8 cellular contexts compared by ENCODE assay signal in the genomic region with DNA sequence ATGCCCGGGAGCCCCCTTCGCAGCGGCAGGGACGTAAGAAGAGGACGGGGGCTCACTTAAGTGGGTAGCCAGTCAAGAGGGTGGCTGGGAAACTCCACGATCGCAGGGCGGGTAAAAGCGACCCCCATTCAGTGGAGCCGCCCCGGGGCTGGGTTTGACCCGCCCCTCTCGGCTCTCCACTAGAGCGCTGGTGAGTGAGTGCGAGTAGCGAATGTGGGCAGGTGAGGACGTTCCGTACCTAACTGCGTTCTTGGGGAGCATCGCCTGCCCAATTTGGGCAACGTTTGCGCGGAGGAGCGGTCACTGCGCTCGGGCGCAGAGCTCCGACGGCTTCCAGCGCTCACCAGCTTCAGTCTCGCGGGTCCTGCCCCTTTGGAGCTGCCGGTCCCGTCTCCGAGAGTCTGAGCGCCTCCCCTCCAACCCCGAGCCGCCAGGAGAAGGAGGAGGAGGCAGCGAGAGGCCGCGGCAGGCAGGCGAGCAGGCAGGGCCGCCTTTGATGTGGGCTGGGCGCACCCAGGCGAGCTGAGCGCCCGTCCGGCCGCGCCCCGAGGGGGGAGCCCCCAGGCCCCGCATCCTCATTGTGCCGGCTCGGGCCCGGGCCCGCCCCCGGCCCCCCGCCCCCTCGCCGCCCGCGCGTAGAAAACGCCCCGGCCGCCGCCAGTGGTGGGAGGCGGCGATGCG. TPM values are rescaled to one million over a fixed set of nuclear protein-coding genes. Genes with fewer than 3 reads are reported as not detected.
A peak's percentile ranks its signal among the peaks of the same experiment; 100 is the strongest.
DNase-seq lines count a peak whose midpoint lies in the region; ATAC-seq and TF ChIP-seq lines count a peak whose summit lies in the region.

Gene FGF18 (plus strand): TSS at position 666 of the 681 bp plus-strand sequence. CDS start 553 bp downstream, outside the sequence.

- POLR2A ChIA-PET in activated CD4-positive, alpha-beta T cell treated with anti-CD3 and anti-CD28 coated beads for 36 hours (lab: Charles Lee), result interaction anchor here (0.8 kb wide), 1 partner anchor 588 kb away, joined by 3 read pairs; the partner anchor contains the start of gene FBXW11
- POLR2A ChIA-PET in MCF 10A (lab: Yijun Ruan, JAX), result interaction anchor here (0.5 to 2.0 kb wide), 15 partner anchors 11 to 736 kb away, joined by 3 to 16 read pairs (median 3); no protein-coding TSS in a partner anchor

- no peak within 1 kb of the TSS for H3K27ac ChIP-seq in RWPE2 (ENCODE audit: poor library complexity, severe bottlenecking)

- intact Hi-C loops in activated CD4-positive, alpha-beta T cell treated with anti-CD3 and anti-CD28 coated beads for 36 hours (cut with DNase I, micrococcal nuclease), result loop anchor here (1.0 to 10.0 kb wide), 6 partner anchors 188 to 866 kb away; partner anchors contain the start of gene UBTD2 (in 1 of the 2)
- intact Hi-C loops in MCF 10A (cut with micrococcal nuclease), result loop anchor here (1.0 to 10.0 kb wide), 7 partner anchors 65 to 770 kb away; partner anchors contain the start of genes FBXW11 and STK10

- TF ChIP-seq CTCF in RWPE2 (IDR thresholded peaks at IDR 0.05; ENCODE audit: poor library complexity, severe bottlenecking) (peak; percentile 81), MCF 10A (IDR thresholded peaks at IDR 0.05; ENCODE audit: unreplicated experiment) (no peak)

- ATAC-seq in activated CD4-positive, alpha-beta T cell treated with anti-CD3 and anti-CD28 coated beads for 36 hours, result peak; percentile 39
- ATAC-seq in HG03066 (IDR thresholded peaks at IDR 0.05; ENCODE audit: low read depth, unreplicated experiment) (peak; percentile 38), RWPE2 (ENCODE audit: low read depth) (peak; percentile 38), HG02588 (IDR thresholded peaks at IDR 0.05; ENCODE audit: unreplicated experiment) (no peak)

- peaks cover 12% of the 10 kb centered on the region for H3K4me1 Mint-ChIP-seq in activated CD4-positive, alpha-beta T cell treated with anti-CD3 and anti-CD28 coated beads for 36 hours
- H3K4me1 Mint-ChIP-seq in MCF 10A (ENCODE audit: insufficient read depth, unreplicated experiment) (peaks cover 31% of the 10 kb centered on the region), immature natural killer cell (peaks cover 12 to 14% of the 10 kb centered on the region in 2 donors)

- CTCF ChIA-PET in activated CD4-positive, alpha-beta T cell treated with anti-CD3 and anti-CD28 coated beads for 36 hours (lab: Charles Lee), result interaction anchor here (0.6 to 2.0 kb wide), 15 partner anchors 11 to 769 kb away, joined by 3 to 9 read pairs (median 4); partner anchors contain the start of genes NPM1 and STK10
- CTCF ChIA-PET in MCF 10A (lab: Yijun Ruan, JAX), result interaction anchor here (0.6 to 7.6 kb wide), 55 partner anchors 8 to 864 kb away, joined by 3 to 191 read pairs (median 5); no protein-coding TSS in a partner anchor

- peak within 1 kb of the TSS; percentile 58 for H3K4me3 Mint-ChIP-seq in activated CD4-positive, alpha-beta T cell treated with anti-CD3 and anti-CD28 coated beads for 36 hours
- H3K4me3 Mint-ChIP-seq in MCF 10A (ENCODE audit: unreplicated experiment), result peak within 1 kb of the TSS; percentile 71
- peak within 1 kb of the TSS; percentile 73 to 87 (median 83) for H3K4me3 Mint-ChIP-seq in immature natural killer cell

- H3K27me3 ChIP-seq in RWPE2 (ENCODE audit: insufficient read depth, poor library complexity, severe bottlenecking), result peaks cover 18% of the 10 kb centered on the region

- H3K36me3 ChIP-seq in RWPE2 (ENCODE audit: low read depth), result peaks cover 5% of the 10 kb centered on the region; the same call in 1 of the 2 replicates

- no peaks in the 10 kb centered on the region for H3K4me1 ChIP-seq in RWPE2 (ENCODE audit: insufficient read depth, poor library complexity, severe bottlenecking)

- no peaks in the 10 kb centered on the region for H3K9me3 Mint-ChIP-seq in activated CD4-positive, alpha-beta T cell treated with anti-CD3 and anti-CD28 coated beads for 36 hours (ENCODE audit: low read depth)
- no peaks in the 10 kb centered on the region for H3K9me3 Mint-ChIP-seq in MCF 10A (ENCODE audit: unreplicated experiment)
- H3K9me3 Mint-ChIP-seq in immature natural killer cell, result no peaks in the 10 kb centered on the region

- DNase-seq in activated CD4-positive, alpha-beta T cell treated with anti-CD3 and anti-CD28 coated beads for 36 hours, result peak; percentile 60
- DNase-seq in activated CD4-positive, alpha-beta T cell treated with anti-CD3 and anti-CD28 coated beads, Interleukin-2, amount 50 U/mL, for 4 hours, result no peak
- DNase-seq in RWPE2 (ENCODE audit: low spot score), result peak; percentile 78
- peak; percentile 66 for DNase-seq in MCF 10A (ENCODE audit: unreplicated experiment)
- DNase-seq in immature natural killer cell, result peak; percentile 27 to 40 (median 34)
- DNase-seq in stimulated activated CD4-positive, alpha-beta T cell treated with anti-CD3 and anti-CD28 coated beads, Interleukin-15, amount 100 ng/mL, for 24 hours, result peak; percentile 69

- H3K4me3 ChIP-seq in RWPE2 (ENCODE audit: severe bottlenecking), result peak within 1 kb of the TSS; percentile 27

- BruUV-seq in MCF 10A (replicated peaks; lab: Mats Ljungman, UMichigan), result no TSS peak

- peaks cover 23% of the 10 kb centered on the region for H3K27me3 Mint-ChIP-seq in activated CD4-positive, alpha-beta T cell treated with anti-CD3 and anti-CD28 coated beads for 36 hours
- H3K27me3 Mint-ChIP-seq in MCF 10A (ENCODE audit: insufficient read depth, unreplicated experiment) (no peaks in the 10 kb centered on the region), immature natural killer cell (ENCODE audit: low read depth in 3 of 3) (peaks cover under 1 to 13% (median 5%) of the 10 kb centered on the region in 3 donors)

- H3K27ac Mint-ChIP-seq in activated CD4-positive, alpha-beta T cell treated with anti-CD3 and anti-CD28 coated beads for 36 hours, result no peak within 1 kb of the TSS
- H3K27ac Mint-ChIP-seq in MCF 10A (ENCODE audit: low read depth, unreplicated experiment) (no peak within 1 kb of the TSS), immature natural killer cell (no peak within 1 kb of the TSS)

- H3K9me3 ChIP-seq in RWPE2 (ENCODE audit: severe bottlenecking), result no peaks in the 10 kb centered on the region

- H3K36me3 Mint-ChIP-seq in activated CD4-positive, alpha-beta T cell treated with anti-CD3 and anti-CD28 coated beads for 36 hours (ENCODE audit: low read depth), result no peaks in the 10 kb centered on the region
- H3K36me3 Mint-ChIP-seq in MCF 10A (ENCODE audit: insufficient read depth, unreplicated experiment) (peaks cover 48% of the 10 kb centered on the region), immature natural killer cell (no peaks in the 10 kb centered on the region)

RNA-seq across cellular contexts. Expression of gene FGF18, which starts in this region (rescaled TPM):
- total RNA-seq in activated CD4-positive, alpha-beta T cell treated with anti-CD3 and anti-CD28 coated beads for 36 hours, result not detected
- total RNA-seq in MCF 10A (2022), result not detected in 2 replicates
- polyA plus RNA-seq in immature natural killer cell, result not detected

Comparison
In these comparisons a context has a peak if more than half of its experiments do, and no peak if none do; other contexts are left out.
1. Peak in DNase-seq and ATAC-seq in activated CD4-positive, alpha-beta T cell treated with anti-CD3 and anti-CD28 coated beads for 36 hours; RNA of the gene not detected or under 1 TPM.
2. Peak in DNase-seq in MCF 10A; RNA of the gene not detected or under 1 TPM.
3. Peak in DNase-seq in immature natural killer cell; RNA of the gene not detected or under 1 TPM.
4. DNase-seq: peak in RWPE2 (single experiment) and stimulated activated CD4-positive, alpha-beta T cell treated with anti-CD3 and anti-CD28 coated beads, Interleukin-15, amount 100 ng/mL, for 24 hours (single experiment); none in activated CD4-positive, alpha-beta T cell treated with anti-CD3 and anti-CD28 coated beads, Interleukin-2, amount 50 U/mL, for 4 hours (0 of 2).
5. Peak in every context shown above with its lines, with median percentiles within 50 percentile points of each other: H3K4me3 Mint-ChIP-seq.